In the genomic region with DNA sequence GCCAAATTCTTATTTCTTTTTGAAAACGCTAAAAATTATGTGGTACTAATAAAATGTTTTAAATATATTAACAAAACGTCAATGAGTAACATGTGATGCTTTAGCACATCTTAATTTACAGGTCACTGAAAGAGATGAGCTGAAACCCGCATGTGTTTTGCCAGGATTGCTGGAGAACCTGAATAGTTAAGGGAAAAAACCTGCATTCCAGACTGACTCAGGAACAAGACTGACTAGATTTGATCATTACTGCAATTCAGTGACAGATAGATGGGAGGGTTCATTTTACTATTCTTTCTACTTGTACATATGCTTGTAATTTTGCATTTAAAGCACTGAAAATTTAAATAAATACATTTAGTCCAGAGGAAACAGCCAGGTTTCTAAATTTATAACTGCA, we compare ENCODE assay signal across 23 cellular contexts.
A peak's percentile ranks its signal among the peaks of the same experiment; 100 is the strongest.
DNase-seq lines count a peak whose midpoint lies in the region; ATAC-seq and TF ChIP-seq lines count a peak whose summit lies in the region.
"Had no signal": no experiment of that assay in that cellular context is flagged by ENCODE, and none has a peak within 500 bp of the region (broad histone marks: within the 10 kb centered on the region; RNA-seq: fewer than 3 reads in every experiment).

No MANE protein-coding gene starts in this region.

- intact Hi-C loops in mucosa of descending colon (cut with DNase I, micrococcal nuclease): no loop called here

- H3K4me1 Mint-ChIP-seq in activated CD4-positive, alpha-beta memory T cell treated with anti-CD3 and anti-CD28 coated beads, Interleukin-2, amount 10 ng/mL, durations not matched to agents 7 days and 5 days: no peaks in the 10 kb centered on the region
- H3K4me1 Mint-ChIP-seq: activated T-helper 17 cell treated with anti-CD3 and anti-CD28 coated beads, Interleukin-2, amount 50 U/mL, for 72 hours had no signal

- H3K27ac Mint-ChIP-seq in activated CD4-positive, alpha-beta memory T cell treated with anti-CD3 and anti-CD28 coated beads, Interleukin-2, amount 10 ng/mL, durations not matched to agents 7 days and 5 days: no peak overlapping the region
- H3K27ac Mint-ChIP-seq: activated T-helper 17 cell treated with anti-CD3 and anti-CD28 coated beads, Interleukin-2, amount 50 U/mL, for 72 hours; stimulated activated naive B cell treated with anti-CD40 and anti-IgM and Interleukin-4, amounts not matched to agents 10 μg/mL and 1 μg/mL and 100 μg/mL, for 72 hours; T-helper 2 cell treated with Interferon-gamma antibody and Interleukin-4, amounts not matched to agents 5 μg/mL and 100 μg/mL, for 36 hours had no signal

- POLR2A ChIA-PET in activated CD4-positive, alpha-beta memory T cell treated with anti-CD3 and anti-CD28 coated beads, Interleukin-2, amount 10 ng/mL, durations not matched to agents 7 days and 5 days (lab: Charles Lee): no interaction called here

- ATAC-seq in mucosa of descending colon: no peak
- no peak for ATAC-seq in HG03095 (IDR thresholded peaks at IDR 0.05; ENCODE audit: unreplicated experiment)
- ATAC-seq: activated T-helper 17 cell treated with anti-CD3 and anti-CD28 coated beads, Interleukin-2, amount 50 U/mL, for 72 hours; left lung; right cardiac atrium; stimulated activated naive B cell treated with anti-CD40 and anti-IgM and Interleukin-4, amounts not matched to agents 10 μg/mL and 1 μg/mL and 100 μg/mL, for 72 hours had no signal

- H3K9me3 ChIP-seq in mucosa of descending colon: no peaks in the 10 kb centered on the region
- H3K9me3 ChIP-seq: HAP-1, left lung, SJSA1, thyroid gland had no signal

- peak; percentile 40 for DNase-seq in AG20443 (ENCODE audit: low spot score)
- DNase-seq in NCI-H69 (lab: John Stamatoyannopoulos, UW): peak; percentile 42
- DNase-seq in cerebellum (ENCODE audit: low spot score): peak; percentile 21
- DNase-seq in kidney tubule cell (ENCODE audit: low spot score): peak; percentile 50
- DNase-seq in SIG-M5 treated with dmso at 0.1 percent for 504 hours (lab: John Stamatoyannopoulos, UW; ENCODE audit: unreplicated experiment): no peak
- DNase-seq in mucosa of descending colon: no peak
- DNase-seq in activated CD4-positive, alpha-beta memory T cell treated with anti-CD3 and anti-CD28 coated beads, Interleukin-2, amount 10 ng/mL, durations not matched to agents 7 days and 5 days: no peak
- DNase-seq: activated CD4-positive, CD25-positive, alpha-beta regulatory T cell treated with anti-CD3 and anti-CD28 coated beads, Interleukin-2, amount 50 U/mL, for 72 hours; central memory CD4-positive, alpha-beta T cell; DND-41; foreskin melanocyte; left lung; NCI-H1048; NCI-H2029 treated with DMSO at 0.1 percent for 48 hours; NCI-H526 treated with DMSO at 0.1 percent for 48 hours; right cardiac atrium; stimulated activated naive B cell treated with anti-CD40 and anti-IgM and Interleukin-4, amounts not matched to agents 10 μg/mL and 1 μg/mL and 100 μg/mL, for 72 hours; thyroid gland had no signal

- no peak overlapping the region for H3K4me3 ChIP-seq in mucosa of descending colon
- H3K4me3 ChIP-seq: HAP-1, left lung, SJSA1, thyroid gland had no signal

- CTCF ChIA-PET in activated CD4-positive, alpha-beta memory T cell treated with anti-CD3 and anti-CD28 coated beads, Interleukin-2, amount 10 ng/mL, durations not matched to agents 7 days and 5 days (lab: Charles Lee): no interaction called here

- no peaks in the 10 kb centered on the region for H3K36me3 Mint-ChIP-seq in activated CD4-positive, alpha-beta memory T cell treated with anti-CD3 and anti-CD28 coated beads, Interleukin-2, amount 10 ng/mL, durations not matched to agents 7 days and 5 days (ENCODE audit: low read depth)

- peaks cover 1% of the 10 kb centered on the region for H3K9me3 Mint-ChIP-seq in activated CD4-positive, alpha-beta memory T cell treated with anti-CD3 and anti-CD28 coated beads, Interleukin-2, amount 10 ng/mL, durations not matched to agents 7 days and 5 days
- H3K9me3 Mint-ChIP-seq: activated T-helper 17 cell treated with anti-CD3 and anti-CD28 coated beads, Interleukin-2, amount 50 U/mL, for 72 hours; stimulated activated naive B cell treated with anti-CD40 and anti-IgM and Interleukin-4, amounts not matched to agents 10 μg/mL and 1 μg/mL and 100 μg/mL, for 72 hours; T-helper 2 cell treated with Interferon-gamma antibody and Interleukin-4, amounts not matched to agents 5 μg/mL and 100 μg/mL, for 36 hours had no signal

- no peak overlapping the region for H3K4me3 Mint-ChIP-seq in activated CD4-positive, alpha-beta memory T cell treated with anti-CD3 and anti-CD28 coated beads, Interleukin-2, amount 10 ng/mL, durations not matched to agents 7 days and 5 days
- H3K4me3 Mint-ChIP-seq: activated T-helper 17 cell treated with anti-CD3 and anti-CD28 coated beads, Interleukin-2, amount 50 U/mL, for 72 hours; stimulated activated naive B cell treated with anti-CD40 and anti-IgM and Interleukin-4, amounts not matched to agents 10 μg/mL and 1 μg/mL and 100 μg/mL, for 72 hours; T-helper 2 cell treated with Interferon-gamma antibody and Interleukin-4, amounts not matched to agents 5 μg/mL and 100 μg/mL, for 36 hours had no signal

- no peaks in the 10 kb centered on the region for H3K27me3 Mint-ChIP-seq in activated CD4-positive, alpha-beta memory T cell treated with anti-CD3 and anti-CD28 coated beads, Interleukin-2, amount 10 ng/mL, durations not matched to agents 7 days and 5 days
- H3K27me3 Mint-ChIP-seq: activated T-helper 17 cell treated with anti-CD3 and anti-CD28 coated beads, Interleukin-2, amount 50 U/mL, for 72 hours; stimulated activated naive B cell treated with anti-CD40 and anti-IgM and Interleukin-4, amounts not matched to agents 10 μg/mL and 1 μg/mL and 100 μg/mL, for 72 hours had no signal

- TF ChIP-seq CTCF in mucosa of descending colon (IDR thresholded peaks at IDR 0.05): no peak

- no peaks in the 10 kb centered on the region for H3K36me3 ChIP-seq in mucosa of descending colon (ENCODE audit: low read depth)
- H3K36me3 ChIP-seq: HAP-1, left lung, thyroid gland had no signal

- peaks cover 4% of the 10 kb centered on the region for H3K4me1 ChIP-seq in mucosa of descending colon (ENCODE audit: low read depth)

Comparison
In these comparisons a context has a peak if more than half of its experiments do, and no peak if none do; other contexts are left out.
1. DNase-seq: peak in AG20443 (single experiment), NCI-H69 (single experiment), cerebellum (single experiment) and kidney tubule cell (single experiment); none in SIG-M5 treated with dmso at 0.1 percent for 504 hours (single experiment), mucosa of descending colon (0 of 3) and activated CD4-positive, alpha-beta memory T cell treated with anti-CD3 and anti-CD28 coated beads, Interleukin-2, amount 10 ng/mL, durations not matched to agents 7 days and 5 days (single experiment).